8 cellular contexts compared by ENCODE assay signal in genomic region chr1:21232044-21232443, GRCh38. TPM values are rescaled to one million over a fixed set of nuclear protein-coding genes. Genes with fewer than 3 reads are reported as not detected.
A peak's percentile ranks its signal among the peaks of the same experiment; 100 is the strongest.
DNase-seq lines count a peak whose midpoint lies in the region; ATAC-seq, FAIRE-seq and TF ChIP-seq lines count a peak whose summit lies in the region.

No MANE protein-coding gene starts in this region.

- no peaks in the 10 kb centered on the region for H3K4me1 Mint-ChIP-seq in activated CD4-positive, alpha-beta T cell treated with anti-CD3 and anti-CD28 coated beads for 36 hours

- peaks cover 52% of the 10 kb centered on the region for H3K36me3 Mint-ChIP-seq in activated CD4-positive, alpha-beta T cell treated with anti-CD3 and anti-CD28 coated beads for 36 hours (ENCODE audit: low read depth)

- no peaks in the 10 kb centered on the region for H3K27me3 ChIP-seq in liver (ENCODE audit: control insufficient read depth in 4 of 4, insufficient read depth in 4 of 4, low read length in 3 of 4)

- 84% methylated on average over 3 of the region's 3 CpGs for WGBS in liver

- no peaks in the 10 kb centered on the region for H3K9me3 Mint-ChIP-seq in activated CD4-positive, alpha-beta T cell treated with anti-CD3 and anti-CD28 coated beads for 36 hours (ENCODE audit: low read depth)

- FAIRE-seq in urothelium cell line (lab: Jason Lieb, UNC), result no peak

- intact Hi-C loops in activated CD4-positive, alpha-beta T cell treated with anti-CD3 and anti-CD28 coated beads for 36 hours (cut with DNase I, micrococcal nuclease), result loop anchor here (1.0 kb wide), 1 partner anchor 136 kb away; no protein-coding TSS in a partner anchor

- H3K4me1 ChIP-seq in liver (ENCODE audit: control insufficient read depth in 4 of 4, insufficient read depth in 4 of 4, low read length in 3 of 4), result peaks cover 0 to 3% (median under 1%) of the 10 kb centered on the region in 4 donors

- ATAC-seq in activated CD4-positive, alpha-beta T cell treated with anti-CD3 and anti-CD28 coated beads for 36 hours, result no peak
- ATAC-seq in HG02678 (IDR thresholded peaks at IDR 0.05; ENCODE audit: unreplicated experiment), result no peak

- H3K36me3 ChIP-seq in liver (ENCODE audit: control insufficient read depth in 4 of 4, insufficient read depth in 3 of 4, low read depth in 1 of 4, low read length in 3 of 4), result peaks cover 10 to 57% (median 36%) of the 10 kb centered on the region in 4 donors

- no peak overlapping the region for H3K27ac ChIP-seq in coronary artery
- H3K27ac ChIP-seq in liver (ENCODE audit: low read depth in 1 of 2, low read length in 2 of 2), result no peak overlapping the region

- peak; percentile 93 to 95 for TF ChIP-seq RAD21 in liver (IDR thresholded peaks at IDR 0.05)

- no peaks in the 10 kb centered on the region for H3K27me3 Mint-ChIP-seq in activated CD4-positive, alpha-beta T cell treated with anti-CD3 and anti-CD28 coated beads for 36 hours

- CTCF ChIA-PET in activated CD4-positive, alpha-beta T cell treated with anti-CD3 and anti-CD28 coated beads for 36 hours (lab: Charles Lee), result interaction anchor here (0.6 to 4.4 kb wide), 27 partner anchors 9 to 1521 kb away, joined by 3 to 32 read pairs (median 5); no protein-coding TSS in a partner anchor

- H3K9me3 ChIP-seq in liver (ENCODE audit: control insufficient read depth in 4 of 4, low read length in 3 of 4), result no peaks in the 10 kb centered on the region

- H3K4me3 Mint-ChIP-seq in activated CD4-positive, alpha-beta T cell treated with anti-CD3 and anti-CD28 coated beads for 36 hours, result no peak overlapping the region

- POLR2A ChIA-PET in activated CD4-positive, alpha-beta T cell treated with anti-CD3 and anti-CD28 coated beads for 36 hours (lab: Charles Lee), result interaction anchor here (0.7 to 0.8 kb wide), 2 partner anchors 107 to 503 kb away, joined by 4 to 7 read pairs; no protein-coding TSS in a partner anchor

- no peak overlapping the region for H3K27ac Mint-ChIP-seq in activated CD4-positive, alpha-beta T cell treated with anti-CD3 and anti-CD28 coated beads for 36 hours

- H3K9ac ChIP-seq in liver (ENCODE audit: low read depth in 1 of 2, low read length in 2 of 2), result no peak overlapping the region

- H3K4me3 ChIP-seq in coronary artery (no peak overlapping the region), liver (ENCODE audit: low read depth in 1 of 3, low read length in 3 of 3) (no peak overlapping the region)

- TF ChIP-seq CTCF in LNCAP (IDR thresholded peaks at IDR 0.05), result peak; percentile 54
- TF ChIP-seq CTCF in coronary artery (IDR thresholded peaks at IDR 0.05), result peak; percentile 53
- TF ChIP-seq CTCF in liver (IDR thresholded peaks at IDR 0.05; ENCODE audit: low read depth, low read length, missing input control), result peak; percentile 81

- peak; percentile 38 for DNase-seq in activated CD4-positive, alpha-beta T cell treated with anti-CD3 and anti-CD28 coated beads for 36 hours
- DNase-seq in activated CD4-positive, alpha-beta T cell treated with anti-CD3 and anti-CD28 coated beads for 1 hour, result no peak
- DNase-seq in SK-N-DZ (ENCODE audit: low spot score) (peak; percentile 58), coronary artery (ENCODE audit: low spot score) (no peak), urothelium cell line (ENCODE audit: low spot score) (peak; percentile 65)

TF ChIP-seq in liver, 16 proteins besides CTCF, POLR2A, EP300 and RAD21:
- TF ChIP-seq HNF4G (IDR thresholded peaks at IDR 0.05) (peak; percentile 50), NR2F2 (IDR thresholded peaks at IDR 0.05) (peak; percentile 7), HNF4A (conservative IDR thresholded peaks at IDR 0.05) (peak; percentile 76 to 78), SP1 (IDR thresholded peaks at IDR 0.05) (no peak)

RNA-seq across cellular contexts. Expression of gene EIF4G3, which starts 55.3 kb away (rescaled TPM):
- total RNA-seq in activated CD4-positive, alpha-beta T cell treated with anti-CD3 and anti-CD28 coated beads for 36 hours, result 10 to 100 TPM; 47.0 to 55.0 TPM
- 32.1 and 36.3 TPM in 2 replicates for polyA plus RNA-seq in SK-N-DZ (2014; cell fraction: cytosol; rRNA removed)
- 21.3 and 37.0 TPM in 2 replicates for polyA plus RNA-seq in SK-N-DZ (2014; cell fraction: nucleus; rRNA removed)
- 10 to 100 TPM; 12.5 to 22.8 TPM for total RNA-seq in liver
- polyA plus RNA-seq in liver, result 10 to 100 TPM in 1 of 2 donors, 1 to 10 TPM in 1; 7.6 to 11.0 TPM

RNA-seq across cellular contexts. Expression of gene ECE1, which starts 58.2 kb away (rescaled TPM):
- 100 to 1,000 TPM; 130 to 162 TPM for total RNA-seq in activated CD4-positive, alpha-beta T cell treated with anti-CD3 and anti-CD28 coated beads for 36 hours
- 17.4 and 17.5 TPM in 2 replicates for polyA plus RNA-seq in SK-N-DZ (2014; cell fraction: cytosol; rRNA removed)
- polyA plus RNA-seq in SK-N-DZ (2014; cell fraction: nucleus; rRNA removed), result 6.6 and 9.1 TPM in 2 replicates
- 10 to 100 TPM; 38.9 to 40.2 TPM for total RNA-seq in liver
- 10 to 100 TPM; 29.3 to 46.4 TPM for polyA plus RNA-seq in liver

Comparison
In these comparisons a context has a peak if more than half of its experiments do, and no peak if none do; other contexts are left out.
1. DNase-seq: peak in activated CD4-positive, alpha-beta T cell treated with anti-CD3 and anti-CD28 coated beads for 36 hours (single experiment), SK-N-DZ (single experiment) and urothelium cell line (single experiment); none in activated CD4-positive, alpha-beta T cell treated with anti-CD3 and anti-CD28 coated beads for 1 hour (single experiment) and coronary artery (single experiment).
2. Peak in every context shown above with its lines, with median percentiles within 50 percentile points of each other: CTCF ChIP-seq.